In the genomic region with DNA sequence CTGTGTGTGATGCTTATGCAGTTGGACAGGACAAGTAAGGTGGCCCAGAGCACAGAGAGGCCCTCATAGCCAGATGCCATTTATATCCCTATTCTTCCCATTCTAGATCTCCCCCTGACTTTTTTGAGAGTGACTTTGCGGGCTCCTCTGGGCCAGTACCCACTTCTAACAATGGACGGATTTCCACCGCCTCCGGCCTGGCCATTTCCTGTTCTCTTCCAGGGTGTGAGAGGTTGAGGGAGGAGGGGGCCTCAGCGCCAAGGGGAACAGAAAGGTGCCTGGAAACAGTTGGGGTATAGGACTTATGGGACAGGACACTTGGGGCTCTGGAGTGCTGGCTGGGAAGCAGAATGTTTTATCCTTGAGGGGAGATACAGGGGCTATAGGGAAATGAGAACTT, we compare ENCODE assay signal across 2 cellular contexts.
TF ChIP-seq lines count a peak whose summit lies in the region.

No MANE protein-coding gene starts in this region.

TF ChIP-seq in SK-N-SH, 30 proteins besides CTCF, POLR2A, EP300 and RAD21 (continued from another document):
- TF ChIP-seq, protein P1, sequence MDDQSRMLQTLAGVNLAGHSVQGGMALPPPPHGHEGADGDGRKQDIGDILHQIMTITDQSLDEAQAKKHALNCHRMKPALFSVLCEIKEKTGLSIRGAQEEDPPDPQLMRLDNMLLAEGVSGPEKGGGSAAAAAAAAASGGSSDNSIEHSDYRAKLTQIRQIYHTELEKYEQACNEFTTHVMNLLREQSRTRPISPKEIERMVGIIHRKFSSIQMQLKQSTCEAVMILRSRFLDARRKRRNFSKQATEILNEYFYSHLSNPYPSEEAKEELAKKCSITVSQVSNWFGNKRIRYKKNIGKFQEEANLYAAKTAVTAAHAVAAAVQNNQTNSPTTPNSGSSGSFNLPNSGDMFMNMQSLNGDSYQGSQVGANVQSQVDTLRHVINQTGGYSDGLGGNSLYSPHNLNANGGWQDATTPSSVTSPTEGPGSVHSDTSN (IDR thresholded peaks at IDR 0.05): no peak
- no peak for TF ChIP-seq YY1 (IDR thresholded peaks at IDR 0.05; ENCODE audit: low read depth)
- TF ChIP-seq RXRA (IDR thresholded peaks at IDR 0.05; ENCODE audit: borderline replicate concordance, low read depth): no peak
- TF ChIP-seq, protein P2, sequence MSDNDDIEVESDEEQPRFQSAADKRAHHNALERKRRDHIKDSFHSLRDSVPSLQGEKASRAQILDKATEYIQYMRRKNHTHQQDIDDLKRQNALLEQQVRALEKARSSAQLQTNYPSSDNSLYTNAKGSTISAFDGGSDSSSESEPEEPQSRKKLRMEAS (IDR thresholded peaks at IDR 0.05; ENCODE audit: low read depth): no peak
- TF ChIP-seq EZH2phosphoT487 (IDR thresholded peaks at IDR 0.05; ENCODE audit: borderline replicate concordance, low read depth): no peak
- TF ChIP-seq SMC3 (IDR thresholded peaks at IDR 0.05; ENCODE audit: low read depth, low read length): no peak
- TF ChIP-seq TAF1 (IDR thresholded peaks at IDR 0.05; ENCODE audit: borderline replicate concordance, low read depth, low read length): no peak
- no peak for TF ChIP-seq FOSL2 (IDR thresholded peaks at IDR 0.05; ENCODE audit: borderline replicate concordance, low read depth)
- TF ChIP-seq NRF1 (IDR thresholded peaks at IDR 0.05; ENCODE audit: low read depth, low read length): no peak
- no peak for TF ChIP-seq GATA2 (CRISPR knock-in tag; IDR thresholded peaks at IDR 0.05)
- TF ChIP-seq, protein P3, sequence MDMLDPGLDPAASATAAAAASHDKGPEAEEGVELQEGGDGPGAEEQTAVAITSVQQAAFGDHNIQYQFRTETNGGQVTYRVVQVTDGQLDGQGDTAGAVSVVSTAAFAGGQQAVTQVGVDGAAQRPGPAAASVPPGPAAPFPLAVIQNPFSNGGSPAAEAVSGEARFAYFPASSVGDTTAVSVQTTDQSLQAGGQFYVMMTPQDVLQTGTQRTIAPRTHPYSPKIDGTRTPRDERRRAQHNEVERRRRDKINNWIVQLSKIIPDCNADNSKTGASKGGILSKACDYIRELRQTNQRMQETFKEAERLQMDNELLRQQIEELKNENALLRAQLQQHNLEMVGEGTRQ (IDR thresholded peaks at IDR 0.05; ENCODE audit: borderline replicate concordance, low read depth, low read length): no peak
- no peak for TF ChIP-seq MXI1 (IDR thresholded peaks at IDR 0.05; ENCODE audit: low read depth, low read length)
- TF ChIP-seq JUND (IDR thresholded peaks at IDR 0.05): no peak
- TF ChIP-seq, protein P4, sequence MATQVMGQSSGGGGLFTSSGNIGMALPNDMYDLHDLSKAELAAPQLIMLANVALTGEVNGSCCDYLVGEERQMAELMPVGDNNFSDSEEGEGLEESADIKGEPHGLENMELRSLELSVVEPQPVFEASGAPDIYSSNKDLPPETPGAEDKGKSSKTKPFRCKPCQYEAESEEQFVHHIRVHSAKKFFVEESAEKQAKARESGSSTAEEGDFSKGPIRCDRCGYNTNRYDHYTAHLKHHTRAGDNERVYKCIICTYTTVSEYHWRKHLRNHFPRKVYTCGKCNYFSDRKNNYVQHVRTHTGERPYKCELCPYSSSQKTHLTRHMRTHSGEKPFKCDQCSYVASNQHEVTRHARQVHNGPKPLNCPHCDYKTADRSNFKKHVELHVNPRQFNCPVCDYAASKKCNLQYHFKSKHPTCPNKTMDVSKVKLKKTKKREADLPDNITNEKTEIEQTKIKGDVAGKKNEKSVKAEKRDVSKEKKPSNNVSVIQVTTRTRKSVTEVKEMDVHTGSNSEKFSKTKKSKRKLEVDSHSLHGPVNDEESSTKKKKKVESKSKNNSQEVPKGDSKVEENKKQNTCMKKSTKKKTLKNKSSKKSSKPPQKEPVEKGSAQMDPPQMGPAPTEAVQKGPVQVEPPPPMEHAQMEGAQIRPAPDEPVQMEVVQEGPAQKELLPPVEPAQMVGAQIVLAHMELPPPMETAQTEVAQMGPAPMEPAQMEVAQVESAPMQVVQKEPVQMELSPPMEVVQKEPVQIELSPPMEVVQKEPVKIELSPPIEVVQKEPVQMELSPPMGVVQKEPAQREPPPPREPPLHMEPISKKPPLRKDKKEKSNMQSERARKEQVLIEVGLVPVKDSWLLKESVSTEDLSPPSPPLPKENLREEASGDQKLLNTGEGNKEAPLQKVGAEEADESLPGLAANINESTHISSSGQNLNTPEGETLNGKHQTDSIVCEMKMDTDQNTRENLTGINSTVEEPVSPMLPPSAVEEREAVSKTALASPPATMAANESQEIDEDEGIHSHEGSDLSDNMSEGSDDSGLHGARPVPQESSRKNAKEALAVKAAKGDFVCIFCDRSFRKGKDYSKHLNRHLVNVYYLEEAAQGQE (IDR thresholded peaks at IDR 0.05; ENCODE audit: low read depth, low read length): no peak
- no peak for TF ChIP-seq POLR2AphosphoS5 (IDR thresholded peaks at IDR 0.05; ENCODE audit: low read depth, low read length)

TF ChIP-seq in SK-N-SH treated with all-trans-retinoic acid at 6 μM for 48 hours, 23 proteins besides CTCF, POLR2A, EP300 and RAD21 (continued from another document):
- TF ChIP-seq, protein P5, sequence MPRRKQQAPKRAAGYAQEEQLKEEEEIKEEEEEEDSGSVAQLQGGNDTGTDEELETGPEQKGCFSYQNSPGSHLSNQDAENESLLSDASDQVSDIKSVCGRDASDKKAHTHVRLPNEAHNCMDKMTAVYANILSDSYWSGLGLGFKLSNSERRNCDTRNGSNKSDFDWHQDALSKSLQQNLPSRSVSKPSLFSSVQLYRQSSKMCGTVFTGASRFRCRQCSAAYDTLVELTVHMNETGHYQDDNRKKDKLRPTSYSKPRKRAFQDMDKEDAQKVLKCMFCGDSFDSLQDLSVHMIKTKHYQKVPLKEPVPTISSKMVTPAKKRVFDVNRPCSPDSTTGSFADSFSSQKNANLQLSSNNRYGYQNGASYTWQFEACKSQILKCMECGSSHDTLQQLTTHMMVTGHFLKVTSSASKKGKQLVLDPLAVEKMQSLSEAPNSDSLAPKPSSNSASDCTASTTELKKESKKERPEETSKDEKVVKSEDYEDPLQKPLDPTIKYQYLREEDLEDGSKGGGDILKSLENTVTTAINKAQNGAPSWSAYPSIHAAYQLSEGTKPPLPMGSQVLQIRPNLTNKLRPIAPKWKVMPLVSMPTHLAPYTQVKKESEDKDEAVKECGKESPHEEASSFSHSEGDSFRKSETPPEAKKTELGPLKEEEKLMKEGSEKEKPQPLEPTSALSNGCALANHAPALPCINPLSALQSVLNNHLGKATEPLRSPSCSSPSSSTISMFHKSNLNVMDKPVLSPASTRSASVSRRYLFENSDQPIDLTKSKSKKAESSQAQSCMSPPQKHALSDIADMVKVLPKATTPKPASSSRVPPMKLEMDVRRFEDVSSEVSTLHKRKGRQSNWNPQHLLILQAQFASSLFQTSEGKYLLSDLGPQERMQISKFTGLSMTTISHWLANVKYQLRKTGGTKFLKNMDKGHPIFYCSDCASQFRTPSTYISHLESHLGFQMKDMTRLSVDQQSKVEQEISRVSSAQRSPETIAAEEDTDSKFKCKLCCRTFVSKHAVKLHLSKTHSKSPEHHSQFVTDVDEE (CRISPR knock-in tag; IDR thresholded peaks at IDR 0.05): no peak
- TF ChIP-seq CSDC2 (CRISPR knock-in tag; IDR thresholded peaks at IDR 0.05) (no peak), ZNF70 (CRISPR knock-in tag; IDR thresholded peaks at IDR 0.05) (no peak), BACH2 (CRISPR knock-in tag; IDR thresholded peaks at IDR 0.05; ENCODE audit: borderline replicate concordance) (no peak), RARB (CRISPR knock-in tag; IDR thresholded peaks at IDR 0.05) (no peak), OSR1 (CRISPR knock-in tag; IDR thresholded peaks at IDR 0.05) (no peak), ZFP3 (CRISPR knock-in tag; IDR thresholded peaks at IDR 0.05) (no peak), PPARA (CRISPR knock-in tag; IDR thresholded peaks at IDR 0.05; ENCODE audit: borderline replicate concordance) (no peak), SNAI2 (CRISPR knock-in tag; IDR thresholded peaks at IDR 0.05) (no peak), ISL1 (CRISPR knock-in tag; IDR thresholded peaks at IDR 0.05) (no peak), ZNF8 (CRISPR knock-in tag; IDR thresholded peaks at IDR 0.05) (no peak), ZC3H10 (CRISPR knock-in tag; IDR thresholded peaks at IDR 0.05) (no peak)
- TF ChIP-seq, protein P6, sequence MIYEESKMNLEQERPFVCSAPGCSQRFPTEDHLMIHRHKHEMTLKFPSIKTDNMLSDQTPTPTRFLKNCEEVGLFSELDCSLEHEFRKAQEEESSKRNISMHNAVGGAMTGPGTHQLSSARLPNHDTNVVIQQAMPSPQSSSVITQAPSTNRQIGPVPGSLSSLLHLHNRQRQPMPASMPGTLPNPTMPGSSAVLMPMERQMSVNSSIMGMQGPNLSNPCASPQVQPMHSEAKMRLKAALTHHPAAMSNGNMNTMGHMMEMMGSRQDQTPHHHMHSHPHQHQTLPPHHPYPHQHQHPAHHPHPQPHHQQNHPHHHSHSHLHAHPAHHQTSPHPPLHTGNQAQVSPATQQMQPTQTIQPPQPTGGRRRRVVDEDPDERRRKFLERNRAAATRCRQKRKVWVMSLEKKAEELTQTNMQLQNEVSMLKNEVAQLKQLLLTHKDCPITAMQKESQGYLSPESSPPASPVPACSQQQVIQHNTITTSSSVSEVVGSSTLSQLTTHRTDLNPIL (CRISPR knock-in tag; IDR thresholded peaks at IDR 0.05; ENCODE audit: low read depth): no peak
- TF ChIP-seq, protein P7, sequence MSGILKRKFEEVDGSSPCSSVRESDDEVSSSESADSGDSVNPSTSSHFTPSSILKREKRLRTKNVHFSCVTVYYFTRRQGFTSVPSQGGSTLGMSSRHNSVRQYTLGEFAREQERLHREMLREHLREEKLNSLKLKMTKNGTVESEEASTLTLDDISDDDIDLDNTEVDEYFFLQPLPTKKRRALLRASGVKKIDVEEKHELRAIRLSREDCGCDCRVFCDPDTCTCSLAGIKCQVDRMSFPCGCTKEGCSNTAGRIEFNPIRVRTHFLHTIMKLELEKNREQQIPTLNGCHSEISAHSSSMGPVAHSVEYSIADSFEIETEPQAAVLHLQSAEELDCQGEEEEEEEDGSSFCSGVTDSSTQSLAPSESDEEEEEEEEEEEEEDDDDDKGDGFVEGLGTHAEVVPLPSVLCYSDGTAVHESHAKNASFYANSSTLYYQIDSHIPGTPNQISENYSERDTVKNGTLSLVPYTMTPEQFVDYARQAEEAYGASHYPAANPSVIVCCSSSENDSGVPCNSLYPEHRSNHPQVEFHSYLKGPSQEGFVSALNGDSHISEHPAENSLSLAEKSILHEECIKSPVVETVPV (CRISPR knock-in tag; IDR thresholded peaks at IDR 0.05): no peak
- TF ChIP-seq, protein P8, sequence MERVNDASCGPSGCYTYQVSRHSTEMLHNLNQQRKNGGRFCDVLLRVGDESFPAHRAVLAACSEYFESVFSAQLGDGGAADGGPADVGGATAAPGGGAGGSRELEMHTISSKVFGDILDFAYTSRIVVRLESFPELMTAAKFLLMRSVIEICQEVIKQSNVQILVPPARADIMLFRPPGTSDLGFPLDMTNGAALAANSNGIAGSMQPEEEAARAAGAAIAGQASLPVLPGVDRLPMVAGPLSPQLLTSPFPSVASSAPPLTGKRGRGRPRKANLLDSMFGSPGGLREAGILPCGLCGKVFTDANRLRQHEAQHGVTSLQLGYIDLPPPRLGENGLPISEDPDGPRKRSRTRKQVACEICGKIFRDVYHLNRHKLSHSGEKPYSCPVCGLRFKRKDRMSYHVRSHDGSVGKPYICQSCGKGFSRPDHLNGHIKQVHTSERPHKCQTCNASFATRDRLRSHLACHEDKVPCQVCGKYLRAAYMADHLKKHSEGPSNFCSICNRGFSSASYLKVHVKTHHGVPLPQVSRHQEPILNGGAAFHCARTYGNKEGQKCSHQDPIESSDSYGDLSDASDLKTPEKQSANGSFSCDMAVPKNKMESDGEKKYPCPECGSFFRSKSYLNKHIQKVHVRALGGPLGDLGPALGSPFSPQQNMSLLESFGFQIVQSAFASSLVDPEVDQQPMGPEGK (CRISPR knock-in tag; IDR thresholded peaks at IDR 0.05; ENCODE audit: borderline replicate concordance): no peak
TF ChIP-seq in SK-N-SH treated with all-trans-retinoic acid at 6 μM for 48 hours: peak in this region for 0.
